In genomic region chr1:247540536-247540935, GRCh38 we compare ENCODE assay signal across 24 cellular contexts.
"Had no signal": no experiment of that assay in that cellular context is flagged by ENCODE, and none has a peak within 500 bp of the region (broad histone marks: within the 10 kb centered on the region; RNA-seq: fewer than 3 reads in every experiment).

No MANE protein-coding gene starts in this region.

- DNase-seq: activated CD4-positive, alpha-beta T cell treated with anti-CD3 and anti-CD28 coated beads for 48 hours; activated CD4-positive, alpha-beta T cell treated with anti-CD3 and anti-CD28 coated beads, Interleukin-2, amount 50 U/mL, for 4 hours; activated CD4-positive, CD25-positive, alpha-beta regulatory T cell treated with anti-CD3 and anti-CD28 coated beads, Interleukin-2, amount 50 U/mL, for 72 hours; activated CD8-positive, alpha-beta memory T cell treated with anti-CD3 and anti-CD28 coated beads, Interleukin-2, amount 50 U/mL, for 48 hours; activated CD8-positive, alpha-beta T cell treated with anti-CD3 and anti-CD28 coated beads, Interleukin-2, amount 10 ng/mL, durations not matched to agents 7 days and 5 days; activated effector memory CD4-positive, alpha-beta T cell treated with Interleukin-2 at 50 U/mL for 16 hours; activated naive CD4-positive, alpha-beta T cell; activated T-cell treated with anti-CD3 and anti-CD28 coated beads, Interleukin-2, amount 50 U/mL, for 24 hours; colonic mucosa; NCI-H1092; NCI-H1417; NCI-H1930; NCI-H2107; NCI-H2171 treated with DMSO at 0.1 percent for 48 hours; NCI-H226; NCI-H526; NCI-H774; PC-9; T-helper 1 cell had no signal

- H3K36me3 ChIP-seq: colonic mucosa had no signal

- H3K4me2 ChIP-seq: PC-9 had no signal

- H2AFZ ChIP-seq: PC-9 had no signal

- H3K4me3 Mint-ChIP-seq: activated CD8-positive, alpha-beta T cell treated with anti-CD3 and anti-CD28 coated beads, Interleukin-2, amount 10 ng/mL, durations not matched to agents 7 days and 5 days; activated T-cell treated with anti-CD3 and anti-CD28 coated beads, Interleukin-2, amount 50 U/mL, for 24 hours; activated T-helper 1 cell treated with anti-CD3 and anti-CD28 coated beads, Interleukin-12 subunit alpha, Interleukin-12 subunit beta, Interleukin-2, Interleukin-4 antibody, amounts not matched to agents 30 ng/mL and 10 ng/mL and 1 ng/mL, durations not matched to agents 14 hours and 24 hours and 36 hours; WTC11 had no signal

- H3K4me1 ChIP-seq: colonic mucosa had no signal

- H3K27ac Mint-ChIP-seq: activated CD8-positive, alpha-beta T cell treated with anti-CD3 and anti-CD28 coated beads, Interleukin-2, amount 10 ng/mL, durations not matched to agents 7 days and 5 days; activated naive CD4-positive, alpha-beta T cell treated with anti-CD3 and anti-CD28 coated beads, Interleukin-2, amount 50 U/mL, for 72 hours; activated T-cell treated with anti-CD3 and anti-CD28 coated beads, Interleukin-2, amount 50 U/mL, for 24 hours; activated T-helper 1 cell treated with anti-CD3 and anti-CD28 coated beads, Interleukin-12 subunit alpha, Interleukin-12 subunit beta, Interleukin-2, Interleukin-4 antibody, amounts not matched to agents 30 ng/mL and 10 ng/mL and 1 ng/mL, durations not matched to agents 14 hours and 24 hours and 36 hours; WTC11 had no signal

- H3K27me3 ChIP-seq: colonic mucosa had no signal

- H3K4me3 ChIP-seq: colonic mucosa, K562, PC-9, SK-N-MC had no signal

- H3K9me3 ChIP-seq: colonic mucosa had no signal

- H3K36me3 Mint-ChIP-seq: activated naive CD4-positive, alpha-beta T cell treated with anti-CD3 and anti-CD28 coated beads, Interleukin-2, amount 50 U/mL, for 72 hours; WTC11 had no signal

- H3K9me3 Mint-ChIP-seq: activated naive CD4-positive, alpha-beta T cell treated with anti-CD3 and anti-CD28 coated beads, Interleukin-2, amount 50 U/mL, for 72 hours; activated T-cell treated with anti-CD3 and anti-CD28 coated beads, Interleukin-2, amount 50 U/mL, for 24 hours; activated T-helper 1 cell treated with anti-CD3 and anti-CD28 coated beads, Interleukin-12 subunit alpha, Interleukin-12 subunit beta, Interleukin-2, Interleukin-4 antibody, amounts not matched to agents 30 ng/mL and 10 ng/mL and 1 ng/mL, durations not matched to agents 14 hours and 24 hours and 36 hours; WTC11 had no signal
